In genomic region chr5:107556575-107556974, GRCh38 we compare ENCODE assay signal across 2 cellular contexts.
TF ChIP-seq lines count a peak whose summit lies in the region.

No MANE protein-coding gene starts in this region.

TF ChIP-seq in HCT116, 20 proteins besides CTCF, POLR2A, EP300 and RAD21:
- TF ChIP-seq MAX (IDR thresholded peaks at IDR 0.05): no peak

TF ChIP-seq in IMR-90, 13 proteins besides CTCF, POLR2A, EP300 and RAD21:
- TF ChIP-seq MXI1 (IDR thresholded peaks at IDR 0.05; ENCODE audit: borderline replicate concordance, low read depth, low read length) (no peak), CEBPB (IDR thresholded peaks at IDR 0.05; ENCODE audit: low read depth, low read length) (no peak), RFX5 (IDR thresholded peaks at IDR 0.05; ENCODE audit: low read depth, low read length) (no peak), BHLHE40 (IDR thresholded peaks at IDR 0.05; ENCODE audit: low read depth, low read length) (no peak)
